In genomic region chr10:122495406-122496340, GRCh38 we compare ENCODE assay signal across 10 cellular contexts. TPM values are rescaled to one million over a fixed set of nuclear protein-coding genes. Genes with fewer than 3 reads are reported as not detected.
DNase-seq lines count a peak whose midpoint lies in the region; TF ChIP-seq lines count a peak whose summit lies in the region.
"Had no signal": no experiment of that assay in that cellular context is flagged by ENCODE, and none has a peak within 500 bp of the region (broad histone marks: within the 10 kb centered on the region; RNA-seq: fewer than 3 reads in every experiment).

No MANE protein-coding gene starts in this region.

- H3K27ac Mint-ChIP-seq in endothelial cell (ENCODE audit: unreplicated experiment) (no peak overlapping the region), neural progenitor cell (no peak overlapping the region)

- H3K36me3 ChIP-seq in osteoblast (ENCODE audit: insufficient read depth, low read length) (no peaks in the 10 kb centered on the region), neural progenitor cell (no peaks in the 10 kb centered on the region)

- H3K27me3 ChIP-seq in osteoblast (ENCODE audit: insufficient read depth, low read length) (no peaks in the 10 kb centered on the region), neural progenitor cell (no peaks in the 10 kb centered on the region)

- no peak overlapping the region for H3K9ac ChIP-seq in neural progenitor cell

- H3K36me3 Mint-ChIP-seq in endothelial cell (ENCODE audit: low read depth, unreplicated experiment) (peaks cover 4% of the 10 kb centered on the region), neural progenitor cell (no peaks in the 10 kb centered on the region)

- H4K20me1 ChIP-seq in osteoblast (ENCODE audit: insufficient read depth, low read length): no peaks in the 10 kb centered on the region
- H4K20me1 ChIP-seq in neural progenitor cell (ENCODE audit: low read depth): no peaks in the 10 kb centered on the region

- peaks cover 7% of the 10 kb centered on the region for H3K79me2 ChIP-seq in osteoblast (ENCODE audit: insufficient read depth, low read length)
- H3K79me2 ChIP-seq in neural progenitor cell (ENCODE audit: low read depth): no peaks in the 10 kb centered on the region

- peak overlapping the region; percentile 52 for H2AFZ ChIP-seq in osteoblast (ENCODE audit: low read length)
- no peak overlapping the region for H2AFZ ChIP-seq in neural progenitor cell (replicated peaks)

- H3K4me3 Mint-ChIP-seq in endothelial cell (ENCODE audit: unreplicated experiment) (peak overlapping the region; percentile 44), neural progenitor cell (no peak overlapping the region)

- H3K4me3 ChIP-seq in osteoblast (ENCODE audit: insufficient read depth, low read length): peak overlapping the region; percentile 52
- H3K4me3 ChIP-seq in neural progenitor cell: no peak overlapping the region

- H3K27me3 Mint-ChIP-seq in endothelial cell (ENCODE audit: unreplicated experiment) (peaks cover 3% of the 10 kb centered on the region), neural progenitor cell (ENCODE audit: insufficient read depth, low read depth) (peaks cover 8% of the 10 kb centered on the region)

- H3K27ac ChIP-seq in osteoblast (ENCODE audit: low read depth, low read length) (peak overlapping the region; percentile 94), neural progenitor cell (no peak overlapping the region)

- H3F3A ChIP-seq in neural progenitor cell (ENCODE audit: low read depth): no peaks in the 10 kb centered on the region

- H3K4me2 ChIP-seq in osteoblast (ENCODE audit: insufficient read depth, low read length): peak overlapping the region; percentile 74
- no peak overlapping the region for H3K4me2 ChIP-seq in neural progenitor cell

- no peaks in the 10 kb centered on the region for H3K9me3 ChIP-seq in osteoblast (ENCODE audit: low read depth, low read length)
- no peaks in the 10 kb centered on the region for H3K9me3 ChIP-seq in neural progenitor cell (ENCODE audit: low read depth)

- H3K4me1 Mint-ChIP-seq in endothelial cell (ENCODE audit: unreplicated experiment) (peaks cover 5% of the 10 kb centered on the region), neural progenitor cell (peaks cover 32% of the 10 kb centered on the region)

- H3K9me3 Mint-ChIP-seq in endothelial cell (ENCODE audit: unreplicated experiment) (no peaks in the 10 kb centered on the region), neural progenitor cell (no peaks in the 10 kb centered on the region)

- TF ChIP-seq CTCF in endothelial cell (IDR thresholded peaks at IDR 0.05; ENCODE audit: unreplicated experiment) (no peak), osteoblast (IDR thresholded peaks at IDR 0.05; ENCODE audit: extremely low read depth, low read depth, low read length) (no peak), neural progenitor cell (IDR thresholded peaks at IDR 0.05) (no peak)

- H3K4me1 ChIP-seq in osteoblast (ENCODE audit: insufficient read depth, low read length) (peaks cover 72% of the 10 kb centered on the region), neural progenitor cell (peaks cover 10% of the 10 kb centered on the region)

- DNase-seq in GM03348 (ENCODE audit: low spot score): peak; percentile 60
- DNase-seq in RPMI7951 (ENCODE audit: low read depth): peak; percentile 61
- no peak for DNase-seq in endothelial cell (ENCODE audit: low spot score)
- DNase-seq in osteoblast (ENCODE audit: insufficient read length, low spot score, missing footprints): no peak
- DNase-seq in neural progenitor cell (ENCODE audit: low spot score): no peak
- no peak for DNase-seq in AG08396 (ENCODE audit: low spot score)
- DNase-seq in stimulated activated CD4-positive, alpha-beta T cell treated with anti-CD3 and anti-CD28 coated beads, Interleukin-12 subunit alpha, Interleukin-12 subunit beta, amount 100 ng/mL, for 4 hours: no peak
- DNase-seq in 8988T: no peak
- DNase-seq: activated CD4-positive, alpha-beta T cell treated with anti-CD3 and anti-CD28 coated beads, Interleukin-2, amount 50 U/mL, for 1 hour; NCI-H2227 treated with DMSO at 0.1 percent for 48 hours had no signal

RNA-seq across cellular contexts. Expression of gene HTRA1, which starts 34.3 kb away (rescaled TPM):
- total RNA-seq in RPMI7951 (2014; rRNA removed; shearing (Covaris generic)): 136 and 182 TPM in 2 replicates
- total RNA-seq in endothelial cell (ENCODE audit: unreplicated experiment) (72.3 TPM), osteoblast (392 and 413 TPM in 2 replicates), neural progenitor cell (ENCODE audit: low replicate concordance) (12.2 and 17.0 TPM in 2 replicates)

RNA-seq across cellular contexts. Expression of gene ARMS2, which starts 41.2 kb away (rescaled TPM):
- not detected in 2 replicates for total RNA-seq in RPMI7951 (2014; rRNA removed; shearing (Covaris generic))
- total RNA-seq in endothelial cell (ENCODE audit: unreplicated experiment) (not detected), osteoblast (not detected in 2 replicates), neural progenitor cell (ENCODE audit: low replicate concordance) (not detected in 2 replicates)

Comparison
In these comparisons a context has a peak if more than half of its experiments do, and no peak if none do; other contexts are left out.
1. DNase-seq: peak in GM03348 (single experiment) and RPMI7951 (single experiment); none in endothelial cell (single experiment), osteoblast (single experiment), neural progenitor cell (single experiment), AG08396 (single experiment), stimulated activated CD4-positive, alpha-beta T cell treated with anti-CD3 and anti-CD28 coated beads, Interleukin-12 subunit alpha, Interleukin-12 subunit beta, amount 100 ng/mL, for 4 hours (single experiment) and 8988T (single experiment).